In the genomic region with DNA sequence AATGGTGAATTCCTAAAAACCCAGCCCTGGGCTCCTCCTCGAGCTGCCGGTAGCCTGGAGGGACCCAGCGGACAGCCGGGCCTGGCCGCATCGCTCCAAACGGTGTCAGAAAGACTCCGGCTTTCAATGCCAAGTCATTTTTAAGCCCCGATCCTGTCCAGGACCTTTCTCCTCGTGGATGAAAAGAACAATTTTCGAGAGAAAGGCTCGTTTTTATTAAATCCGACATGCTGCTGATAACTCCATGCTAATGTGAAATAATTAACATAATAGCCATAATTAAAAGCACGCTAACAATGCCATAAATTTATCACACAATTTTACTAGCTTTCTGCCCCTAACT, we compare ENCODE assay signal across 8 cellular contexts. TPM values are rescaled to one million over a fixed set of nuclear protein-coding genes. Genes with fewer than 3 reads are reported as not detected.
DNase-seq lines count a peak whose midpoint lies in the region; ATAC-seq and TF ChIP-seq lines count a peak whose summit lies in the region.

No MANE protein-coding gene starts in this region.

- H3K36me3 ChIP-seq in BLaER1: no peaks in the 10 kb centered on the region
- H3K36me3 ChIP-seq in HCT116 (ENCODE audit: control insufficient read depth in 1 of 2, insufficient read depth in 2 of 2, low read length in 2 of 2): no peaks in the 10 kb centered on the region

- CTCF ChIA-PET in HCT116 (lab: Charles Lee): interaction anchor here (0.8 kb wide), 1 partner anchor 220 kb away, joined by 3 read pairs; no protein-coding TSS in a partner anchor

- H3K4me1 Mint-ChIP-seq in activated naive CD8-positive, alpha-beta T cell treated with anti-CD3 and anti-CD28 coated beads for 36 hours: peaks cover 30% of the 10 kb centered on the region
- H3K4me1 Mint-ChIP-seq in naive B cell: peaks cover 18 to 35% (median 28%) of the 10 kb centered on the region in 3 donors

- H3K4me3 Mint-ChIP-seq in activated naive CD8-positive, alpha-beta T cell treated with anti-CD3 and anti-CD28 coated beads for 36 hours: peak overlapping the region; percentile 69
- H3K4me3 Mint-ChIP-seq in naive B cell: peak overlapping the region; percentile 45 to 79 (median 72)

- H3K9me3 Mint-ChIP-seq in activated naive CD8-positive, alpha-beta T cell treated with anti-CD3 and anti-CD28 coated beads for 36 hours: peaks cover 13% of the 10 kb centered on the region
- H3K9me3 Mint-ChIP-seq in naive B cell: peaks cover 5 to 42% (median 29%) of the 10 kb centered on the region in 7 donors

- H3K27me3 Mint-ChIP-seq in activated naive CD8-positive, alpha-beta T cell treated with anti-CD3 and anti-CD28 coated beads for 36 hours: peaks cover 82% of the 10 kb centered on the region
- H3K27me3 Mint-ChIP-seq in naive B cell: peaks cover 57 to 77% (median 67%) of the 10 kb centered on the region in 3 donors

- intact Hi-C loops in HCT116 (cut with micrococcal nuclease) (loop anchor here (5.0 kb wide), 1 partner anchor 220 kb away; no protein-coding TSS in a partner anchor), sciatic nerve (cut with DNase I) (no loop called here)

- H3K9me2 ChIP-seq in HCT116 (ENCODE audit: insufficient read depth): no peaks in the 10 kb centered on the region

- H3K9me3 ChIP-seq in BLaER1 (peaks cover 66% of the 10 kb centered on the region), HCT116 (ENCODE audit: control insufficient read depth in 1 of 2, insufficient read depth in 1 of 2, low read depth in 1 of 2, low read length in 2 of 2) (no peaks in the 10 kb centered on the region)

- H3K9ac ChIP-seq in BLaER1: no peak overlapping the region
- H3K9ac ChIP-seq in HCT116 (ENCODE audit: low read length): peak overlapping the region; percentile 67

- H3K27ac ChIP-seq in BLaER1: no peak overlapping the region
- H3K27ac ChIP-seq in HCT116 (ENCODE audit: low read depth, low read length): peak overlapping the region; percentile 73

- POLR2A ChIA-PET in HCT116 (lab: Charles Lee): no interaction called here

- peaks cover 16% of the 10 kb centered on the region for H3K36me3 Mint-ChIP-seq in activated naive CD8-positive, alpha-beta T cell treated with anti-CD3 and anti-CD28 coated beads for 36 hours
- H3K36me3 Mint-ChIP-seq in naive B cell: peaks cover 11 to 27% of the 10 kb centered on the region in 2 donors

- DNase-seq in HCT116 (ENCODE audit: low read depth, low spot score) (no peak), naive B cell (no peak), cortex of kidney (lab: John Stamatoyannopoulos, UW) (no peak), sciatic nerve (ENCODE audit: low spot score) (no peak), NCI-H2107 (lab: John Stamatoyannopoulos, UW) (no peak)
- DNase-seq in activated naive CD8-positive, alpha-beta T cell treated with anti-CD3 and anti-CD28 coated beads for 36 hours: no peak

- no peak for TF ChIP-seq CTCF in HCT116 (IDR thresholded peaks at IDR 0.05 in 2 of 3, conservative IDR thresholded peaks at IDR 0.05 in 1 of 3; ENCODE audit: borderline replicate concordance in 1 of 3, insufficient read depth in 1 of 3, low read depth in 2 of 3, low read length in 2 of 3)

- BruUV-seq in HCT116 (replicated peaks; lab: Mats Ljungman, UMichigan): TSS peak; percentile 79

- H4K20me1 ChIP-seq in BLaER1: peaks cover 42% of the 10 kb centered on the region
- H4K20me1 ChIP-seq in HCT116 (ENCODE audit: insufficient read depth): no peaks in the 10 kb centered on the region

- no peaks in the 10 kb centered on the region for H3K79me2 ChIP-seq in HCT116 (ENCODE audit: insufficient read depth, low read length)

- ATAC-seq in HCT116: no peak
- no peak for ATAC-seq in naive B cell (ENCODE audit: low read depth in 2 of 2)
- ATAC-seq in sciatic nerve: no peak
- ATAC-seq in HG02840 (IDR thresholded peaks at IDR 0.05; ENCODE audit: low FRiP score, unreplicated experiment): no peak

- TF ChIP-seq POLR2A in HCT116 (IDR thresholded peaks at IDR 0.05; ENCODE audit: borderline replicate concordance, extremely low read depth, insufficient read depth, insufficient read length): no peak

- H3K4me2 ChIP-seq in BLaER1: peak overlapping the region; percentile 67
- H3K4me2 ChIP-seq in HCT116 (ENCODE audit: low read length): peak overlapping the region; percentile 82

- RAD21 ChIA-PET in HCT116 (lab: Charles Lee; ENCODE audit: low non-redundant PET in 1 of 2, low total read pairs in 2 of 2, uncharacterized antibody in 2 of 2, unreplicated experiment in 2 of 2): no interaction called here

- H3K4me3 ChIP-seq in BLaER1: peak overlapping the region; percentile 60
- peak overlapping the region; percentile 50 to 68 for H3K4me3 ChIP-seq in HCT116 (replicated peaks in 1 of 2; ENCODE audit: low read depth in 1 of 2, low read length in 2 of 2)

- no peaks in the 10 kb centered on the region for H3K4me1 ChIP-seq in BLaER1
- H3K4me1 ChIP-seq in HCT116 (ENCODE audit: control insufficient read depth in 1 of 2, insufficient read depth in 2 of 2, low read length in 2 of 2): peaks cover 10 to 14% of the 10 kb centered on the region in 2 experiments

- peaks cover 77% of the 10 kb centered on the region for H3K27me3 ChIP-seq in BLaER1
- H3K27me3 ChIP-seq in HCT116 (ENCODE audit: insufficient read depth, low read length): no peaks in the 10 kb centered on the region

- no peak overlapping the region for H3K27ac Mint-ChIP-seq in activated naive CD8-positive, alpha-beta T cell treated with anti-CD3 and anti-CD28 coated beads for 36 hours
- peak overlapping the region in 5 of 6 donors; percentile 58 to 94 (median 90) for H3K27ac Mint-ChIP-seq in naive B cell

- peak overlapping the region; percentile 90 for H2AFZ ChIP-seq in HCT116 (ENCODE audit: low read depth, low read length, poor library complexity, severe bottlenecking)

- TF ChIP-seq RAD21 in HCT116 (IDR thresholded peaks at IDR 0.05; ENCODE audit: low read depth): no peak

TF ChIP-seq in HCT116, 20 proteins besides CTCF, POLR2A, EP300 and RAD21:
- TF ChIP-seq, protein P1, sequence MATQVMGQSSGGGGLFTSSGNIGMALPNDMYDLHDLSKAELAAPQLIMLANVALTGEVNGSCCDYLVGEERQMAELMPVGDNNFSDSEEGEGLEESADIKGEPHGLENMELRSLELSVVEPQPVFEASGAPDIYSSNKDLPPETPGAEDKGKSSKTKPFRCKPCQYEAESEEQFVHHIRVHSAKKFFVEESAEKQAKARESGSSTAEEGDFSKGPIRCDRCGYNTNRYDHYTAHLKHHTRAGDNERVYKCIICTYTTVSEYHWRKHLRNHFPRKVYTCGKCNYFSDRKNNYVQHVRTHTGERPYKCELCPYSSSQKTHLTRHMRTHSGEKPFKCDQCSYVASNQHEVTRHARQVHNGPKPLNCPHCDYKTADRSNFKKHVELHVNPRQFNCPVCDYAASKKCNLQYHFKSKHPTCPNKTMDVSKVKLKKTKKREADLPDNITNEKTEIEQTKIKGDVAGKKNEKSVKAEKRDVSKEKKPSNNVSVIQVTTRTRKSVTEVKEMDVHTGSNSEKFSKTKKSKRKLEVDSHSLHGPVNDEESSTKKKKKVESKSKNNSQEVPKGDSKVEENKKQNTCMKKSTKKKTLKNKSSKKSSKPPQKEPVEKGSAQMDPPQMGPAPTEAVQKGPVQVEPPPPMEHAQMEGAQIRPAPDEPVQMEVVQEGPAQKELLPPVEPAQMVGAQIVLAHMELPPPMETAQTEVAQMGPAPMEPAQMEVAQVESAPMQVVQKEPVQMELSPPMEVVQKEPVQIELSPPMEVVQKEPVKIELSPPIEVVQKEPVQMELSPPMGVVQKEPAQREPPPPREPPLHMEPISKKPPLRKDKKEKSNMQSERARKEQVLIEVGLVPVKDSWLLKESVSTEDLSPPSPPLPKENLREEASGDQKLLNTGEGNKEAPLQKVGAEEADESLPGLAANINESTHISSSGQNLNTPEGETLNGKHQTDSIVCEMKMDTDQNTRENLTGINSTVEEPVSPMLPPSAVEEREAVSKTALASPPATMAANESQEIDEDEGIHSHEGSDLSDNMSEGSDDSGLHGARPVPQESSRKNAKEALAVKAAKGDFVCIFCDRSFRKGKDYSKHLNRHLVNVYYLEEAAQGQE (IDR thresholded peaks at IDR 0.05; ENCODE audit: low read depth): no peak
- TF ChIP-seq EGR1 (IDR thresholded peaks at IDR 0.05; ENCODE audit: low read depth) (no peak), ELF1 (IDR thresholded peaks at IDR 0.05; ENCODE audit: borderline replicate concordance, low read depth) (no peak), EZH2 (IDR thresholded peaks at IDR 0.05) (no peak), ZFX (IDR thresholded peaks at IDR 0.05) (no peak), ZNF274 (IDR thresholded peaks at IDR 0.05; ENCODE audit: low read depth, low read length) (no peak)
- TF ChIP-seq, protein P2, sequence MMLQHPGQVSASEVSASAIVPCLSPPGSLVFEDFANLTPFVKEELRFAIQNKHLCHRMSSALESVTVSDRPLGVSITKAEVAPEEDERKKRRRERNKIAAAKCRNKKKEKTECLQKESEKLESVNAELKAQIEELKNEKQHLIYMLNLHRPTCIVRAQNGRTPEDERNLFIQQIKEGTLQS (IDR thresholded peaks at IDR 0.05): no peak

RNA-seq across cellular contexts. Expression of a gene that starts 4.6 kb away (rescaled TPM):
- total RNA-seq in HCT116 (2021; ENCODE audit: unreplicated experiment): 0.17 TPM
- 0.10 and 0.13 TPM in 2 replicates for polyA plus RNA-seq in HCT116 (2012)
- total RNA-seq in activated naive CD8-positive, alpha-beta T cell treated with anti-CD3 and anti-CD28 coated beads for 36 hours: not detected
- not detected for polyA plus RNA-seq in naive B cell (ENCODE audit: low read depth in 6 of 6)
- 49.9 TPM for total RNA-seq in sciatic nerve

RNA-seq across cellular contexts. Expression of a gene that starts 49.6 kb away (rescaled TPM):
- total RNA-seq in HCT116 (2021; ENCODE audit: unreplicated experiment): 14.7 TPM
- polyA plus RNA-seq in HCT116 (2012): 2.1 and 3.7 TPM in 2 replicates
- 10 to 100 TPM; 17.4 to 17.8 TPM for total RNA-seq in activated naive CD8-positive, alpha-beta T cell treated with anti-CD3 and anti-CD28 coated beads for 36 hours
- 10 to 100 TPM; 13.4 to 35.8 (median 22.6) TPM for polyA plus RNA-seq in naive B cell (ENCODE audit: low read depth in 6 of 6)
- 19.5 TPM for total RNA-seq in sciatic nerve

Comparison
In these comparisons a context has a peak if more than half of its experiments do, and no peak if none do; other contexts are left out.
1. RNA of a gene that starts 4.6 kb away (total RNA-seq): 49.9 TPM in sciatic nerve (single experiment); 0.17 TPM in HCT116 (single experiment) and not detected in activated naive CD8-positive, alpha-beta T cell treated with anti-CD3 and anti-CD28 coated beads for 36 hours; every median in the first group is over 10 times any median in the second.